1 cellular context compared by ENCODE assay signal in the genomic region with DNA sequence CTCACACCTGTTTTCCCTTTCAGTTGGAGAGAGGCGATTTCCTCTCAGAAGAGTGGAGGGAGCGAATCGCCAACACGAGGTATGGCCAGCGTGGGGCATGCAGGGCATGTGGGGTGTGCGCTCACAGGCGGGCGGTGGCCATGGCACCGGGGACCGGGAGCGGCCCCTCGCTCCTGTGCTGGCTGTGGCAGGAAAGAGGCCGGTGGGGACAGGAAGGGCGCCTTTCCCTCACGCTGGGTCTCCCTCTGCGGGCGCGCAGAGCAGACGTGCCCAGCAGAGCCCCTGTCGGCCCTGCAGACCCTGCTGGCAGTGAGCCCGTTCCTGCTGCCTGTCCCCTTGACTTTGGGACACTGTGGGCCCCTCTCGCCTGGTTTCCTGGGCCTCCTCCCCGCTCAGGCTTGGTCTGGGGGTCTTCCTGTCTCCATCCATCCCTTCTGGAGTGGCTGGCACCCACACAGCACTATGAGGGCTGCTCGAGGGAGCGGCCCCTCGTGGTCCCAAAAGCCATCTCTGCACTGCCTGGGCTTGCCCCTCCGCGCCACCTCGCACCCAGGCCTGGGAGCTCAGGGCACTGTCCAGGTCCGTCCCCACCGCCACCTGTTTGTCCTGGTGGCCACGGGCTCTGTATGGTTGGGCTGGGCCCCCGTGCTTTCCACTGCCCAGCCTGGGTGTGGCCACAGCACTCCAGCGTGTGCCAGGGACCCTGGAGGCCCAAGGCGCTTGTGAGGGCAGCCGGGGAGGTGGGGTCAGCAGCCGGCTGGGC.
TF ChIP-seq lines count a peak whose summit lies in the region.

No MANE protein-coding gene starts in this region.

TF ChIP-seq in K562, 482 proteins besides CTCF, POLR2A, EP300 and RAD21:
- TF ChIP-seq, protein P1, sequence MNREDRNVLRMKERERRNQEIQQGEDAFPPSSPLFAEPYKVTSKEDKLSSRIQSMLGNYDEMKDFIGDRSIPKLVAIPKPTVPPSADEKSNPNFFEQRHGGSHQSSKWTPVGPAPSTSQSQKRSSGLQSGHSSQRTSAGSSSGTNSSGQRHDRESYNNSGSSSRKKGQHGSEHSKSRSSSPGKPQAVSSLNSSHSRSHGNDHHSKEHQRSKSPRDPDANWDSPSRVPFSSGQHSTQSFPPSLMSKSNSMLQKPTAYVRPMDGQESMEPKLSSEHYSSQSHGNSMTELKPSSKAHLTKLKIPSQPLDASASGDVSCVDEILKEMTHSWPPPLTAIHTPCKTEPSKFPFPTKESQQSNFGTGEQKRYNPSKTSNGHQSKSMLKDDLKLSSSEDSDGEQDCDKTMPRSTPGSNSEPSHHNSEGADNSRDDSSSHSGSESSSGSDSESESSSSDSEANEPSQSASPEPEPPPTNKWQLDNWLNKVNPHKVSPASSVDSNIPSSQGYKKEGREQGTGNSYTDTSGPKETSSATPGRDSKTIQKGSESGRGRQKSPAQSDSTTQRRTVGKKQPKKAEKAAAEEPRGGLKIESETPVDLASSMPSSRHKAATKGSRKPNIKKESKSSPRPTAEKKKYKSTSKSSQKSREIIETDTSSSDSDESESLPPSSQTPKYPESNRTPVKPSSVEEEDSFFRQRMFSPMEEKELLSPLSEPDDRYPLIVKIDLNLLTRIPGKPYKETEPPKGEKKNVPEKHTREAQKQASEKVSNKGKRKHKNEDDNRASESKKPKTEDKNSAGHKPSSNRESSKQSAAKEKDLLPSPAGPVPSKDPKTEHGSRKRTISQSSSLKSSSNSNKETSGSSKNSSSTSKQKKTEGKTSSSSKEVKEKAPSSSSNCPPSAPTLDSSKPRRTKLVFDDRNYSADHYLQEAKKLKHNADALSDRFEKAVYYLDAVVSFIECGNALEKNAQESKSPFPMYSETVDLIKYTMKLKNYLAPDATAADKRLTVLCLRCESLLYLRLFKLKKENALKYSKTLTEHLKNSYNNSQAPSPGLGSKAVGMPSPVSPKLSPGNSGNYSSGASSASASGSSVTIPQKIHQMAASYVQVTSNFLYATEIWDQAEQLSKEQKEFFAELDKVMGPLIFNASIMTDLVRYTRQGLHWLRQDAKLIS (CRISPR knock-in tag; IDR thresholded peaks at IDR 0.05) = no peak
- TF ChIP-seq, protein P2, sequence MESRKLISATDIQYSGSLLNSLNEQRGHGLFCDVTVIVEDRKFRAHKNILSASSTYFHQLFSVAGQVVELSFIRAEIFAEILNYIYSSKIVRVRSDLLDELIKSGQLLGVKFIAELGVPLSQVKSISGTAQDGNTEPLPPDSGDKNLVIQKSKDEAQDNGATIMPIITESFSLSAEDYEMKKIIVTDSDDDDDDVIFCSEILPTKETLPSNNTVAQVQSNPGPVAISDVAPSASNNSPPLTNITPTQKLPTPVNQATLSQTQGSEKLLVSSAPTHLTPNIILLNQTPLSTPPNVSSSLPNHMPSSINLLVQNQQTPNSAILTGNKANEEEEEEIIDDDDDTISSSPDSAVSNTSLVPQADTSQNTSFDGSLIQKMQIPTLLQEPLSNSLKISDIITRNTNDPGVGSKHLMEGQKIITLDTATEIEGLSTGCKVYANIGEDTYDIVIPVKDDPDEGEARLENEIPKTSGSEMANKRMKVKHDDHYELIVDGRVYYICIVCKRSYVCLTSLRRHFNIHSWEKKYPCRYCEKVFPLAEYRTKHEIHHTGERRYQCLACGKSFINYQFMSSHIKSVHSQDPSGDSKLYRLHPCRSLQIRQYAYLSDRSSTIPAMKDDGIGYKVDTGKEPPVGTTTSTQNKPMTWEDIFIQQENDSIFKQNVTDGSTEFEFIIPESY (CRISPR knock-in tag; IDR thresholded peaks at IDR 0.05) = peak; percentile 39; the same call in 1 of the 2 replicates
- TF ChIP-seq SETDB1 (IDR thresholded peaks at IDR 0.05; ENCODE audit: low read length) (no peak), ZNF551 (CRISPR knock-in tag; IDR thresholded peaks at IDR 0.05) (no peak)
